8 cellular contexts compared by ENCODE assay signal in genomic region chr7:157339777-157340677, GRCh38. TPM values are rescaled to one million over a fixed set of nuclear protein-coding genes. Genes with fewer than 3 reads are reported as not detected.
DNase-seq lines count a peak whose midpoint lies in the region; ATAC-seq, FAIRE-seq and TF ChIP-seq lines count a peak whose summit lies in the region.

No MANE protein-coding gene starts in this region.

- H3K9me3 ChIP-seq in KOPT-K1 (ENCODE audit: insufficient read depth, low read length, poor library complexity, severe bottlenecking) (no peaks in the 10 kb centered on the region), right atrium auricular region (no peaks in the 10 kb centered on the region), gastrocnemius medialis (no peaks in the 10 kb centered on the region)

- in situ Hi-C loops in gastrocnemius medialis (cut with MboI; ENCODE audit: low sequenced_read_pairs in 4 of 4) = loop anchor here in 2 of 4 donors (10.0 kb wide), 2 partner anchors 45 to 55 kb away; no protein-coding TSS in a partner anchor

- no peaks in the 10 kb centered on the region for H3K27me3 ChIP-seq in right atrium auricular region
- no peaks in the 10 kb centered on the region for H3K27me3 ChIP-seq in gastrocnemius medialis

- DNase-seq in GM12865 (ENCODE audit: low read depth) = peak; percentile 81
- peak; percentile 30 to 65 (median 59) for DNase-seq in T-helper 1 cell
- DNase-seq in amygdala (lab: John Stamatoyannopoulos, UW) = peak in 30 of 56 donors; percentile 8 to 83 (median 38)
- DNase-seq in right atrium auricular region (ENCODE audit: low spot score) = peak; percentile 77
- peak in 1 of 2 donors; percentile 63 for DNase-seq in gastrocnemius medialis

- peak; percentile 98 for FAIRE-seq in A204.1 (lab: Jason Lieb, UNC)

- intact Hi-C loops in gastrocnemius medialis (cut with DNase I; ENCODE audit: low total_unique reads) = loop anchor here (2.0 to 5.0 kb wide), 4 partner anchors 17 to 448 kb away; partner anchors contain the start of gene LMBR1

- peak overlapping the region; percentile 69 for H3K4me3 ChIP-seq in GM12865 (ENCODE audit: low read depth, low read length)
- peak overlapping the region in 1 of 2 donors; percentile 4 for H3K4me3 ChIP-seq in right atrium auricular region
- peak overlapping the region; percentile 15 to 99 (median 53) for H3K4me3 ChIP-seq in gastrocnemius medialis

- ATAC-seq in gastrocnemius medialis = peak in 1 of 2 donors; percentile 18
- ATAC-seq in GM19463 (IDR thresholded peaks at IDR 0.05; ENCODE audit: unreplicated experiment) = no peak

- H3K27ac ChIP-seq in KOPT-K1 (ENCODE audit: low read depth, low read length, poor library complexity, severe bottlenecking) (peak overlapping the region; percentile 84), right atrium auricular region (peak overlapping the region; percentile 91 to 98), gastrocnemius medialis (peak overlapping the region; percentile 96 to 100 (median 96))

- peak; percentile 76 for TF ChIP-seq CTCF in GM12865 (IDR thresholded peaks at IDR 0.05; ENCODE audit: insufficient read depth, low read depth, low read length, missing control alignments)
- peak; percentile 67 to 91 for TF ChIP-seq CTCF in right atrium auricular region (IDR thresholded peaks at IDR 0.05)
- TF ChIP-seq CTCF in gastrocnemius medialis (IDR thresholded peaks at IDR 0.05 in 4 of 5, conservative IDR thresholded peaks at IDR 0.05 in 1 of 5) = peak; percentile 79 to 88 (median 84)

- peaks cover 39% of the 10 kb centered on the region for H3K36me3 ChIP-seq in KOPT-K1 (ENCODE audit: insufficient read depth, low read length)
- no peaks in the 10 kb centered on the region for H3K36me3 ChIP-seq in right atrium auricular region
- no peaks in the 10 kb centered on the region for H3K36me3 ChIP-seq in gastrocnemius medialis

- H3K4me1 ChIP-seq in right atrium auricular region (peaks cover 0 to 69% of the 10 kb centered on the region in 2 donors), gastrocnemius medialis (peaks cover 55 to 60% of the 10 kb centered on the region in 2 donors)

- no peak for TF ChIP-seq POLR2A in gastrocnemius medialis (IDR thresholded peaks at IDR 0.05)

RNA-seq across cellular contexts. Expression of gene DNAJB6, which starts 3.2 kb away (rescaled TPM):
- total RNA-seq in right atrium auricular region (100 to 1,000 TPM; 134 to 137 TPM), gastrocnemius medialis (100 to 1,000 TPM; 130 to 269 (median 188) TPM)
